Comparison of ENCODE assay signal across 8 cellular contexts in genomic region chr3:55485208-55485791, GRCh38. TPM values are rescaled to one million over a fixed set of nuclear protein-coding genes. Genes with fewer than 3 reads are reported as not detected.
DNase-seq lines count a peak whose midpoint lies in the region; ATAC-seq and TF ChIP-seq lines count a peak whose summit lies in the region.

No MANE protein-coding gene starts in this region.

- peaks cover 2% of the 10 kb centered on the region for H3F3A ChIP-seq in PC-3 (ENCODE audit: low read length, unreplicated experiment)

- peaks cover 0 to 7% (median 0%) of the 10 kb centered on the region in 3 donors for H3K36me3 Mint-ChIP-seq in immature natural killer cell

- BruUV-seq in PC-3 (replicated peaks; lab: Mats Ljungman, UMichigan) = TSS peak; percentile 21

- H3K27ac Mint-ChIP-seq in immature natural killer cell = no peak overlapping the region

- CTCF ChIA-PET in PC-3 (lab: Charles Lee) = interaction anchor here (0.6 to 0.9 kb wide), 3 partner anchors 39 to 630 kb away, joined by 3 to 5 read pairs (median 3); no protein-coding TSS in a partner anchor

- peaks cover 0 to 1% of the 10 kb centered on the region in 2 donors for H3K4me1 Mint-ChIP-seq in immature natural killer cell

- ATAC-seq in HG03520 (IDR thresholded peaks at IDR 0.05; ENCODE audit: unreplicated experiment) = peak; percentile 51
- peak; percentile 33 for ATAC-seq in PC-3

- peak; percentile 70 for DNase-seq in GM19238 (ENCODE audit: insufficient read length, low spot score)
- peak; percentile 82 for DNase-seq in PC-3
- DNase-seq in cardiac fibroblast (ENCODE audit: low read depth in 2 of 2) = peak; percentile 87 to 92
- DNase-seq in iris pigment epithelial cell (ENCODE audit: low read depth) = peak; percentile 89
- DNase-seq in stimulated activated CD4-positive, alpha-beta T cell treated with anti-CD3 and anti-CD28 coated beads, Interleukin-12 subunit alpha, Interleukin-12 subunit beta, amount 100 ng/mL, for 48 hours (ENCODE audit: low read depth in 2 of 3, low spot score in 1 of 3) = peak; percentile 25 to 43 (median 34)
- no peak for DNase-seq in immature natural killer cell

- H3K36me3 ChIP-seq in PC-3 (ENCODE audit: low read depth, low read length) = no peaks in the 10 kb centered on the region

- H3K27ac ChIP-seq in C4-2B = no peak overlapping the region; the same call in 1 of the 2 replicates
- H3K27ac ChIP-seq in PC-3 (ENCODE audit: low read length) = peak overlapping the region; percentile 84

- no peaks in the 10 kb centered on the region for H4K20me1 ChIP-seq in PC-3 (ENCODE audit: low read length)

- H3K79me2 ChIP-seq in PC-3 (ENCODE audit: low read length) = peaks cover 31% of the 10 kb centered on the region

- H3K4me1 ChIP-seq in PC-3 (ENCODE audit: insufficient read depth, low read length) = peaks cover 24% of the 10 kb centered on the region

- H3K4me3 ChIP-seq in PC-3 (ENCODE audit: low read length) = peak overlapping the region; percentile 90
- H3K4me3 ChIP-seq in cardiac fibroblast (replicated peaks in 1 of 2; ENCODE audit: low read depth in 2 of 2, low read length in 2 of 2) = peak overlapping the region; percentile 44 to 90

- no peak overlapping the region for H3K4me3 Mint-ChIP-seq in immature natural killer cell

- H3K27me3 Mint-ChIP-seq in immature natural killer cell (ENCODE audit: low read depth in 3 of 3) = peaks cover 17 to 25% (median 23%) of the 10 kb centered on the region in 3 donors

- TF ChIP-seq CTCF in C4-2B (conservative IDR thresholded peaks at IDR 0.05) = peak; percentile 76
- peak; percentile 46 for TF ChIP-seq CTCF in PC-3 (conservative IDR thresholded peaks at IDR 0.05; ENCODE audit: low read depth, low read length)
- peak; percentile 79 for TF ChIP-seq CTCF in cardiac fibroblast (IDR thresholded peaks at IDR 0.05; ENCODE audit: low read depth, low read length)

- H3K9me3 Mint-ChIP-seq in immature natural killer cell = peaks cover 1 to 15% (median 9%) of the 10 kb centered on the region in 6 donors

- intact Hi-C loops in PC-3 (cut with micrococcal nuclease) = loop anchor here (1.0 to 5.0 kb wide), 4 partner anchors 237 to 412 kb away; no protein-coding TSS in a partner anchor

- H3K27me3 ChIP-seq in PC-3 (ENCODE audit: low read length) = no peaks in the 10 kb centered on the region

- peak overlapping the region; percentile 93 for H3K4me2 ChIP-seq in PC-3 (ENCODE audit: low read length)

- no peaks in the 10 kb centered on the region for H3K9me3 ChIP-seq in PC-3 (ENCODE audit: low read length)

- H3K9me2 ChIP-seq in PC-3 (replicated peaks; ENCODE audit: low read length) = no peaks in the 10 kb centered on the region

- peak overlapping the region; percentile 73 for H3K9ac ChIP-seq in PC-3 (ENCODE audit: low read length)

- POLR2A ChIA-PET in PC-3 (lab: Charles Lee; ENCODE audit: unreplicated experiment) = interaction anchor here (0.7 kb wide), 1 partner anchor 77 kb away, joined by 5 read pairs; no protein-coding TSS in a partner anchor

- H2AFZ ChIP-seq in PC-3 (ENCODE audit: low read length) = peak overlapping the region; percentile 92

RNA-seq across cellular contexts. Expression of gene WNT5A, which starts 1.8 kb away (rescaled TPM):
- total RNA-seq in PC-3 (2014; rRNA removed) = 21.8 and 28.5 TPM in 2 replicates
- not detected for polyA plus RNA-seq in immature natural killer cell

Comparison
In these comparisons a context has a peak if more than half of its experiments do, and no peak if none do; other contexts are left out.
1. DNase-seq: peak in GM19238 (single experiment), PC-3 (single experiment), cardiac fibroblast (2 of 2), iris pigment epithelial cell (single experiment) and stimulated activated CD4-positive, alpha-beta T cell treated with anti-CD3 and anti-CD28 coated beads, Interleukin-12 subunit alpha, Interleukin-12 subunit beta, amount 100 ng/mL, for 48 hours (3 of 3); none in immature natural killer cell (0 of 3).
2. Peak in every context shown above with its lines, with median percentiles within 50 percentile points of each other: CTCF ChIP-seq.